ENCODE assay signal across 20 cellular contexts in the genomic region with DNA sequence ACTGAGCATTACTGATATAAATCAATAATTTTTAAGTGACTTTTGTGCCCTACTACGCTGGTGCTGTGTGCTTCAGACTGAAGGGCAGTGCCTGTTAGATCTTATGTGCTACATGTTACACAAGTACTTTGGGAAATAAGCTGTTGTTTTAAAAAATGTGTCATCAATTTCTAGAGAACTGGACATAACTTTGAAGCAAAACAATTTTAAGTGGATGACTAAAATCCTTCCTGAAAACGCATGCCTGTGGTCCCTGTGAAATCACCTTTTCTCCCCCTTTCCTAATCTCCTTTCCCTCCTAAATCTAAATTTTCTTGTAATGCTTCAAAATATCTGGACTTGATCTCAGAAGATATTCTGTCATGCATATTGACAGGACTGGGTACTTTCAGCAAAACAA. TPM values are rescaled to one million over a fixed set of nuclear protein-coding genes. Genes with fewer than 3 reads are reported as not detected.
DNase-seq lines count a peak whose midpoint lies in the region; ATAC-seq, FAIRE-seq and TF ChIP-seq lines count a peak whose summit lies in the region.
"Had no signal": no experiment of that assay in that cellular context is flagged by ENCODE, and none has a peak within 500 bp of the region (broad histone marks: within the 10 kb centered on the region; RNA-seq: fewer than 3 reads in every experiment).

No MANE protein-coding gene starts in this region.

- no peak overlapping the region for H3K4me2 ChIP-seq in astrocyte (ENCODE audit: low read length)

- no peaks in the 10 kb centered on the region for H3K36me3 Mint-ChIP-seq in astrocyte (ENCODE audit: low read depth, unreplicated experiment)

- TF ChIP-seq EP300 in ovary (IDR thresholded peaks at IDR 0.05): no peak

- no peak for TF ChIP-seq POLR2A in ovary (IDR thresholded peaks at IDR 0.05)

- H3K9me3 Mint-ChIP-seq in astrocyte (ENCODE audit: unreplicated experiment): peaks cover 1% of the 10 kb centered on the region

- no peak for FAIRE-seq in astrocyte (lab: Jason Lieb, UNC)
- FAIRE-seq: endometrium, G401.6, GM12891 had no signal

- H3K27ac ChIP-seq in astrocyte (ENCODE audit: low read depth, low read length) (no peak overlapping the region), ovary (no peak overlapping the region)

- H4K20me1 ChIP-seq in astrocyte (ENCODE audit: insufficient read depth, low read length): no peaks in the 10 kb centered on the region

- no peak for ATAC-seq in GM21423 (IDR thresholded peaks at IDR 0.05; ENCODE audit: unreplicated experiment)
- no peak for ATAC-seq in HG03045 (IDR thresholded peaks at IDR 0.05; ENCODE audit: unreplicated experiment)
- ATAC-seq: left lobe of liver, sciatic nerve had no signal

- TF ChIP-seq CTCF in AG10803 (conservative IDR thresholded peaks at IDR 0.05; ENCODE audit: low read length): no peak
- TF ChIP-seq CTCF in astrocyte (IDR thresholded peaks at IDR 0.05; ENCODE audit: insufficient read depth, low read depth, low read length): no peak
- no peak for TF ChIP-seq CTCF in foreskin fibroblast (IDR thresholded peaks at IDR 0.05; ENCODE audit: low read depth, low read length)
- TF ChIP-seq CTCF in ovary (IDR thresholded peaks at IDR 0.05): no peak

- intact Hi-C loops in ovary (cut with DNase I): no loop called here

- H3K9me3 ChIP-seq in astrocyte (ENCODE audit: insufficient read depth, low read depth, low read length): no peaks in the 10 kb centered on the region
- H3K9me3 ChIP-seq in ovary: no peaks in the 10 kb centered on the region

- no peaks in the 10 kb centered on the region for H3K36me3 ChIP-seq in astrocyte (ENCODE audit: insufficient read depth, low read length)
- H3K36me3 ChIP-seq in ovary: no peaks in the 10 kb centered on the region

- H3K27me3 ChIP-seq in astrocyte (ENCODE audit: insufficient read depth, low read length) (no peaks in the 10 kb centered on the region), ovary (no peaks in the 10 kb centered on the region)

- H3K79me2 ChIP-seq in astrocyte (ENCODE audit: insufficient read depth, low read length): no peaks in the 10 kb centered on the region

- 36 to 65% (median 45%) methylated on average over 2 of the region's 2 CpGs for WGBS in ovary, 3 donors

- H3K4me1 ChIP-seq in astrocyte (ENCODE audit: insufficient read depth, low read length) (no peaks in the 10 kb centered on the region), ovary (ENCODE audit: insufficient read depth) (no peaks in the 10 kb centered on the region)

- no peak overlapping the region for H3K27ac Mint-ChIP-seq in astrocyte (ENCODE audit: unreplicated experiment)

- no peak overlapping the region for H3K4me3 Mint-ChIP-seq in astrocyte (ENCODE audit: unreplicated experiment)

- H3K27me3 Mint-ChIP-seq in astrocyte (ENCODE audit: low read depth, unreplicated experiment): peaks cover 5% of the 10 kb centered on the region

- no peak overlapping the region for H3K9ac ChIP-seq in astrocyte (ENCODE audit: low read length)

- H3K4me1 Mint-ChIP-seq in astrocyte (ENCODE audit: low read depth, unreplicated experiment): peaks cover 6% of the 10 kb centered on the region

- peak; percentile 13 for DNase-seq in AG10803 (ENCODE audit: low read depth)
- DNase-seq in HCEC 1CT: peak; percentile 86
- peak; percentile 48 for DNase-seq in astrocyte (ENCODE audit: low read depth)
- DNase-seq in foreskin fibroblast: peak; percentile 14 to 52
- no peak for DNase-seq in SHP77 (lab: John Stamatoyannopoulos, UW)
- no peak for DNase-seq in ovary
- DNase-seq: activated CD4-positive, CD25-positive, alpha-beta regulatory T cell treated with anti-CD3 and anti-CD28 coated beads, Interleukin-2, amount 50 U/mL, for 72 hours; amniotic stem cell; NCI-H2029 treated with DMSO at 0.1 percent for 48 hours; NCI-H524; OCI-M1 had no signal

- no peak overlapping the region for H2AFZ ChIP-seq in astrocyte (ENCODE audit: low read depth, low read length)

- H3K4me3 ChIP-seq in AG10803 (ENCODE audit: low read length) (no peak overlapping the region), astrocyte (ENCODE audit: insufficient read depth, low read depth, low read length) (no peak overlapping the region), foreskin fibroblast (ENCODE audit: low read depth in 1 of 2, low read length in 2 of 2) (no peak overlapping the region), ovary (no peak overlapping the region)

RNA-seq across cellular contexts. Expression of a gene that starts 7.1 kb away (rescaled TPM):
- total RNA-seq in astrocyte (0.27 TPM in 1 of 2 replicates, not detected in the other), ovary (1 to 10 TPM in 4 of 7 donors, under 1 TPM in 2, not detected in 1; 0.36 to 2.3 (median 2.0) TPM)
- 1 to 10 TPM in 1 of 2 donors, under 1 TPM in 1; 0.48 to 2.1 TPM for polyA plus RNA-seq in ovary
- total RNA-seq: chondrocyte had no signal
- polyA plus RNA-seq: BJ had no signal

RNA-seq across cellular contexts. Expression of a gene that starts 51.3 kb away (rescaled TPM):
- total RNA-seq in astrocyte (2.4 and 4.4 TPM in 2 replicates), ovary (1 to 10 TPM in 5 of 7 donors, under 1 TPM in 2; 0.83 to 3.1 (median 1.7) TPM)
- polyA plus RNA-seq in ovary: 1 to 10 TPM in 1 of 2 donors, under 1 TPM in 1; 0.93 to 1.5 TPM
- polyA plus RNA-seq: BJ had no signal

Comparison
In these comparisons a context has a peak if more than half of its experiments do, and no peak if none do; other contexts are left out.
1. DNase-seq: peak in AG10803 (single experiment), HCEC 1CT (single experiment), astrocyte (single experiment) and foreskin fibroblast (2 of 2); none in SHP77 (0 of 2) and ovary (0 of 5).